15 cellular contexts compared by ENCODE assay signal in the genomic region with DNA sequence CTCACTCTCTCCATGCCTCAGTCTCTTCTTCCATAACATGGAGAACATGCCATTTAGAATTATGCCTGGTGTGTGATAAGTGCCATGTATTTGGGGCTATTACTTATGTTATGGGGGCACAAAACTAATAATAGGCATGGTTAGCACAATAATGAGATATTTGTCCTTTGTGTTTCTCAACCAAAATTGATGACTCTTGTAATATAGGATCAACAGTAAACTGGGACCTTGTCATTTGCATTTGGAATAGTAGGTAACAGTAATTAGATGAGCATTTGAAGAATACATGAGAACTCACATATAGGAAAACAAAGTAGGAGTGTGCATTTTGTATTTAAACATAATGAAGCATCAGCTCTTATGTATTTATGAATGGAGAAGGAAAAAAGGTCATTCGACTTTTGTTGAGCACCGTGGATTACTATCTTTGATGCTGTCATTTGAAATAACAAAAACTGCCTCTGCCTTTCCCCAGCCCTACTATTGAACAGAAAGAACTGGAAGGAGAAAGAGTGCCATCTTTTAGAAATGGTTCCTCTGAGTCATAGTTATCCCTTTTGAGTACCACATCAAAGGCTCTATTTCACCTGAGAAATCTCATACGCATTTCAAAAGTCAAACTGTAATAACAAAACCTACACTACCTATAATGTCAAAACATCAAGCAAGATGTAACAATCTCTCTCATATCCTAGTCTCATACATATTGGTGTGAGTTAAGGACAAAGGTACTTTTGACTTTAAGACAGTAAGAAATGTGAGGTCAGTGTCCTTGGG.
DNase-seq lines count a peak whose midpoint lies in the region; ATAC-seq and TF ChIP-seq lines count a peak whose summit lies in the region.
"Had no signal": no experiment of that assay in that cellular context is flagged by ENCODE, and none has a peak within 500 bp of the region (broad histone marks: within the 10 kb centered on the region; RNA-seq: fewer than 3 reads in every experiment).

No MANE protein-coding gene starts in this region.

- H3K9me3 ChIP-seq in WERI-Rb-1 (ENCODE audit: severe bottlenecking): no peaks in the 10 kb centered on the region
- H3K9me3 ChIP-seq: BE2C, esophagus squamous epithelium, ovary, SJSA1 had no signal

- H3K27me3 ChIP-seq in WERI-Rb-1 (ENCODE audit: insufficient read depth, low read depth, severe bottlenecking): no peaks in the 10 kb centered on the region
- H3K27me3 ChIP-seq: BE2C, esophagus squamous epithelium, ovary, SJSA1 had no signal

- no peak for TF ChIP-seq CTCF in WERI-Rb-1 (IDR thresholded peaks at IDR 0.05; ENCODE audit: low read depth, low read length)

- H3K36me3 ChIP-seq in WERI-Rb-1: no peaks in the 10 kb centered on the region
- H3K36me3 ChIP-seq: BE2C, esophagus squamous epithelium, ovary, SJSA1 had no signal

- peak; percentile 3 for DNase-seq in stimulated activated CD4-positive, alpha-beta T cell treated with anti-CD3 and anti-CD28 coated beads, Interleukin-1b, Interleukin-23, amount 100 ng/mL, for 48 hours
- DNase-seq in stimulated activated CD4-positive, alpha-beta T cell treated with anti-CD3 and anti-CD28 coated beads, Interleukin-4, amount 100 ng/mL, for 4 hours: no peak
- DNase-seq in NCI-H2196 treated with DMSO at 0.1 percent for 48 hours (lab: John Stamatoyannopoulos, UW; ENCODE audit: unreplicated experiment) (no peak), NCI-H446 treated with DMSO at 0.1 percent for 48 hours (lab: John Stamatoyannopoulos, UW) (no peak), WERI-Rb-1 (no peak)
- DNase-seq: activated gamma-delta T cell; BE2C; esophagus squamous epithelium; NCI-H1930; NK-92 treated with Interleukin-12 subunit alpha and Interleukin-12 subunit beta, amount 100 ng/mL, for 24 hours; ovary had no signal

- ATAC-seq in GM21526 (IDR thresholded peaks at IDR 0.05; ENCODE audit: low FRiP score, unreplicated experiment) (peak; percentile 68), HG03432 (IDR thresholded peaks at IDR 0.05; ENCODE audit: unreplicated experiment) (peak; percentile 95), HG02571 (IDR thresholded peaks at IDR 0.05; ENCODE audit: unreplicated experiment) (no peak)

- H3K27ac ChIP-seq in WERI-Rb-1: no peak overlapping the region
- H3K27ac ChIP-seq: esophagus squamous epithelium, ovary, SJSA1 had no signal

- no peak overlapping the region for H3K4me3 ChIP-seq in WERI-Rb-1 (ENCODE audit: low read depth, low read length)
- H3K4me3 ChIP-seq: esophagus squamous epithelium, ovary, SJSA1 had no signal
